In the genomic region with DNA sequence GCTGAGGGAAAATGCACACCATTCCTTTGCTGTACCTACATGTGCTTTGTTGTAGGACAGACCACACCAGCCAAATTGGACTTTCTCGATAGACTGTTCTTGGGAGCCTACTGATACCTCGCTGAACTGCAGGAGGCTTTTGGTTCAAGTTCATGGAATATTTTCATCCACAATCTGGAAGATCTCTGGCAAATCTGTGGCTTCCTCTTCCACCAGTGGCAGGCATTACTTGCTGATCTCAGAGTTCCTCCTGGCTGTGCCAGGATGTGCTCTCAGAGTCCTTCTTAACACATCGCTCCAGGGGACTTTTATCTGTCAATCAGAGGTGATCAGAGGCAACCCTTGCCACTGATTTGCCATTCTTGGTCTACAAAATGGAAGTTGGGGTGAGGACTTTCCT, we compare ENCODE assay signal across 21 cellular contexts.
A peak's percentile ranks its signal among the peaks of the same experiment; 100 is the strongest.
DNase-seq lines count a peak whose midpoint lies in the region; ATAC-seq, FAIRE-seq and TF ChIP-seq lines count a peak whose summit lies in the region.
"Had no signal": no experiment of that assay in that cellular context is flagged by ENCODE, and none has a peak within 500 bp of the region (broad histone marks: within the 10 kb centered on the region; RNA-seq: fewer than 3 reads in every experiment).

No MANE protein-coding gene starts in this region.

- 34% methylated on average over 3 of the region's 3 CpGs for whole genome bisulfite sequencing in GM12878 (ENCODE audit: insufficient coverage, insufficient replicate concordance, low lambda C conversion rate, missing lambda C conversion rate)
- WGBS in mesendoderm (ENCODE audit: extremely low coverage, insufficient coverage, low lambda C conversion rate) = no CpG with 5 or more reads among the region's 3 CpGs

- no peaks in the 10 kb centered on the region for H3K36me3 ChIP-seq in GM12878 (ENCODE audit: control insufficient read depth in 2 of 2, insufficient read depth in 2 of 2, low read length in 1 of 2)
- no peaks in the 10 kb centered on the region for H3K36me3 ChIP-seq in mesendoderm (ENCODE audit: control insufficient read depth, insufficient read depth, low read length)

- intact Hi-C loops in GM12878 (cut with micrococcal nuclease; ENCODE audit: unreplicated experiment) = no loop called here

- H3K79me1 ChIP-seq in mesendoderm (ENCODE audit: low read length) = no peaks in the 10 kb centered on the region

- ATAC-seq in GM12878 = no peak
- ATAC-seq in GM19023 (IDR thresholded peaks at IDR 0.05; ENCODE audit: unreplicated experiment) = no peak
- no peak for ATAC-seq in HG02870 (IDR thresholded peaks at IDR 0.05; ENCODE audit: unreplicated experiment)
- ATAC-seq in GM19452 (IDR thresholded peaks at IDR 0.05; ENCODE audit: unreplicated experiment) = no peak
- ATAC-seq: HCT116, HepG2 had no signal

- BruUV-seq in GM12878 (replicated peaks; lab: Mats Ljungman, UMichigan) = no TSS peak

- RAD21 ChIA-PET in GM12878 (lab: Charles Lee; ENCODE audit: unreplicated experiment) = no interaction called here

- no peak overlapping the region for H2BK15ac ChIP-seq in mesendoderm (replicated peaks; ENCODE audit: low read depth)

- no peak overlapping the region for H2BK5ac ChIP-seq in mesendoderm (ENCODE audit: low read length)

- no peak overlapping the region for H4K5ac ChIP-seq in mesendoderm (ENCODE audit: low read length)

- POLR2A ChIA-PET in GM12878 (lab: Charles Lee) = no interaction called here

- SMC1A ChIA-PET in GM12878 (lab: Charles Lee; ENCODE audit: uncharacterized antibody, unreplicated experiment) = no interaction called here

- no peak for TF ChIP-seq EP300 in GM12878 (IDR thresholded peaks at IDR 0.05; ENCODE audit: borderline replicate concordance in 1 of 2, control insufficient read depth in 1 of 2, low read depth in 2 of 2, low read length in 2 of 2)

- H4K20me1 ChIP-seq in GM12878 (ENCODE audit: control insufficient read depth, insufficient read depth) = no peaks in the 10 kb centered on the region

- H3K27me3 ChIP-seq in GM12878 (replicated peaks in 1 of 2; ENCODE audit: control insufficient read depth in 2 of 2, insufficient read depth in 2 of 2, low read length in 1 of 2) (no peaks in the 10 kb centered on the region; a peak in 1 of 4 replicates), mesendoderm (ENCODE audit: insufficient read depth, low read length, poor library complexity) (no peaks in the 10 kb centered on the region)

- H3K4me3 ChIP-seq in GM12878 (no peak overlapping the region), mesendoderm (ENCODE audit: low read length) (no peak overlapping the region)

- no peak overlapping the region for H3K27ac ChIP-seq in GM12878 (ENCODE audit: control insufficient read depth, insufficient read depth)
- H3K27ac ChIP-seq in mesendoderm (ENCODE audit: low read depth, low read length) = no peak overlapping the region
- H3K27ac ChIP-seq: HL-60 had no signal

- no peak for TF ChIP-seq RAD21 in GM12878 (IDR thresholded peaks at IDR 0.05; ENCODE audit: insufficient read depth, low read depth, low read length)

- no peak for TF ChIP-seq CTCF in GM12878 (IDR thresholded peaks at IDR 0.05 in 2 of 3, conservative IDR thresholded peaks at IDR 0.05 in 1 of 3; ENCODE audit: control insufficient read depth in 2 of 3, extremely low read depth in 1 of 3, insufficient read depth in 1 of 3, low read depth in 3 of 3, low read length in 3 of 3)

- H3K4me1 ChIP-seq in GM12878 (ENCODE audit: control insufficient read depth, insufficient read depth, low read length) = no peaks in the 10 kb centered on the region
- no peaks in the 10 kb centered on the region for H3K4me1 ChIP-seq in mesendoderm (ENCODE audit: control insufficient read depth, low read depth, low read length)

- H3K79me2 ChIP-seq in GM12878 (ENCODE audit: control insufficient read depth, insufficient read depth, low read length) (no peaks in the 10 kb centered on the region), mesendoderm (ENCODE audit: control insufficient read depth, insufficient read depth, low read length) (no peaks in the 10 kb centered on the region)

- H4K8ac ChIP-seq in mesendoderm (ENCODE audit: low read depth, low read length) = no peak overlapping the region

- H2BK120ac ChIP-seq in mesendoderm (ENCODE audit: low read depth, low read length) = no peak overlapping the region

- CTCF ChIA-PET in GM12878 (lab: Yijun Ruan, JAX) = no interaction called here

- H3K4me2 ChIP-seq in GM12878 (ENCODE audit: control insufficient read depth, insufficient read depth) = no peak overlapping the region
- H3K4me2 ChIP-seq in mesendoderm (ENCODE audit: low read length) = no peak overlapping the region

- no peak overlapping the region for H3K23ac ChIP-seq in mesendoderm (ENCODE audit: low read length)

- H3K56ac ChIP-seq in mesendoderm (ENCODE audit: low read length) = no peak overlapping the region

- H3K18ac ChIP-seq in mesendoderm (ENCODE audit: low read length) = no peak overlapping the region

- H3K9me3 ChIP-seq in GM12878 (replicated peaks; ENCODE audit: control insufficient read depth, insufficient read depth, low read length) = no peaks in the 10 kb centered on the region

- no peak overlapping the region for H3K9ac ChIP-seq in GM12878 (ENCODE audit: control insufficient read depth, insufficient read depth, low read length)
- no peak overlapping the region for H3K9ac ChIP-seq in mesendoderm (ENCODE audit: low read length)

- no peak overlapping the region for H2AK5ac ChIP-seq in mesendoderm (ENCODE audit: low read length)

- no peak for FAIRE-seq in GM12878 (lab: Jason Lieb, UNC)
- FAIRE-seq: D721Med, G401.6, HepG2 had no signal

- peak; percentile 13 for DNase-seq in EH (ENCODE audit: low read depth)
- peak; percentile 14 for DNase-seq in M059J (ENCODE audit: low read depth)
- DNase-seq in GM12878 (ENCODE audit: low read depth, low spot score) = no peak
- peak; percentile 3 for DNase-seq in mesendoderm
- DNase-seq: DMS53, NCI-H1092 treated with DMSO at 0.1 percent for 48 hours, NCI-H1436, NCI-H187 treated with DMSO at 0.1 percent for 48 hours, NCI-H446, NCI-H524 treated with DMSO at 0.1 percent for 48 hours, NCI-H774, SHP77 treated with DMSO at 0.1 percent for 48 hours, T-helper 1 cell had no signal

- in situ Hi-C loops in GM12878 (cut with MboI) = no loop called here

- H2AFZ ChIP-seq in GM12878 (ENCODE audit: control insufficient read depth, low read depth, low read length) = no peak overlapping the region

- TF ChIP-seq POLR2A in GM12878 (IDR thresholded peaks at IDR 0.05; ENCODE audit: low read depth, low read length) = no peak

- no peak overlapping the region for H3K4ac ChIP-seq in mesendoderm (ENCODE audit: low read depth, low read length)

TF ChIP-seq in GM12878, 131 proteins besides CTCF, POLR2A, EP300 and RAD21:
- TF ChIP-seq MEF2B (IDR thresholded peaks at IDR 0.05; ENCODE audit: partially characterized antibody, poor library complexity, severe bottlenecking) (no peak), ZZZ3 (IDR thresholded peaks at IDR 0.05; ENCODE audit: control insufficient read depth, insufficient read length, low read depth) (no peak), IKZF2 (IDR thresholded peaks at IDR 0.05) (no peak), EZH2 (IDR thresholded peaks at IDR 0.05; ENCODE audit: borderline replicate concordance, control insufficient read depth, low read depth, low read length) (no peak), TCF3 (IDR thresholded peaks at IDR 0.05; ENCODE audit: borderline replicate concordance, insufficient read depth, low read depth, low read length) (no peak)
- TF ChIP-seq, protein P1, sequence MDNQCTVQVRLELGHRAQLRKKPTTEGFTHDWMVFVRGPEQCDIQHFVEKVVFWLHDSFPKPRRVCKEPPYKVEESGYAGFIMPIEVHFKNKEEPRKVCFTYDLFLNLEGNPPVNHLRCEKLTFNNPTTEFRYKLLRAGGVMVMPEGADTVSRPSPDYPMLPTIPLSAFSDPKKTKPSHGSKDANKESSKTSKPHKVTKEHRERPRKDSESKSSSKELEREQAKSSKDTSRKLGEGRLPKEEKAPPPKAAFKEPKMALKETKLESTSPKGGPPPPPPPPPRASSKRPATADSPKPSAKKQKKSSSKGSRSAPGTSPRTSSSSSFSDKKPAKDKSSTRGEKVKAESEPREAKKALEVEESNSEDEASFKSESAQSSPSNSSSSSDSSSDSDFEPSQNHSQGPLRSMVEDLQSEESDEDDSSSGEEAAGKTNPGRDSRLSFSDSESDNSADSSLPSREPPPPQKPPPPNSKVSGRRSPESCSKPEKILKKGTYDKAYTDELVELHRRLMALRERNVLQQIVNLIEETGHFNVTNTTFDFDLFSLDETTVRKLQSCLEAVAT (IDR thresholded peaks at IDR 0.05) = peak; percentile 92
- TF ChIP-seq, protein P2, sequence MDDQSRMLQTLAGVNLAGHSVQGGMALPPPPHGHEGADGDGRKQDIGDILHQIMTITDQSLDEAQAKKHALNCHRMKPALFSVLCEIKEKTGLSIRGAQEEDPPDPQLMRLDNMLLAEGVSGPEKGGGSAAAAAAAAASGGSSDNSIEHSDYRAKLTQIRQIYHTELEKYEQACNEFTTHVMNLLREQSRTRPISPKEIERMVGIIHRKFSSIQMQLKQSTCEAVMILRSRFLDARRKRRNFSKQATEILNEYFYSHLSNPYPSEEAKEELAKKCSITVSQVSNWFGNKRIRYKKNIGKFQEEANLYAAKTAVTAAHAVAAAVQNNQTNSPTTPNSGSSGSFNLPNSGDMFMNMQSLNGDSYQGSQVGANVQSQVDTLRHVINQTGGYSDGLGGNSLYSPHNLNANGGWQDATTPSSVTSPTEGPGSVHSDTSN (IDR thresholded peaks at IDR 0.05; ENCODE audit: insufficient replicate concordance, low read depth, low read length) = no peak
